ENCODE assay signal across 20 cellular contexts in genomic region chr3:190773948-190774347, GRCh38.
A peak's percentile ranks its signal among the peaks of the same experiment; 100 is the strongest.
DNase-seq lines count a peak whose midpoint lies in the region; ATAC-seq, FAIRE-seq and TF ChIP-seq lines count a peak whose summit lies in the region.
"Had no signal": no experiment of that assay in that cellular context is flagged by ENCODE, and none has a peak within 500 bp of the region (broad histone marks: within the 10 kb centered on the region; RNA-seq: fewer than 3 reads in every experiment).

No MANE protein-coding gene starts in this region.

- H2AFZ ChIP-seq in H1 (ENCODE audit: low read length), result peak overlapping the region; percentile 45; the same call in 1 of the 2 replicates
- H2AFZ ChIP-seq: GM23338 had no signal

- H3K23me2 ChIP-seq in H1 (ENCODE audit: low read depth, low read length), result no peaks in the 10 kb centered on the region

- H3K4ac ChIP-seq in H1 (replicated peaks; ENCODE audit: insufficient read length, low read depth, low read length), result no peak overlapping the region

- H3K4me1 ChIP-seq in H1 (replicated peaks in 1 of 4; ENCODE audit: control insufficient read depth in 3 of 4, insufficient read depth in 4 of 4, low read length in 3 of 4) (no peaks in the 10 kb centered on the region), right cardiac atrium (ENCODE audit: control insufficient read depth, insufficient read depth, low read length) (no peaks in the 10 kb centered on the region)
- H3K4me1 ChIP-seq: A549, Caco-2 had no signal

- no peaks in the 10 kb centered on the region for H3K27me3 ChIP-seq in H1 (replicated peaks in 1 of 4; ENCODE audit: control insufficient read depth in 3 of 4, extremely low read depth in 1 of 4, insufficient read depth in 3 of 4, low read length in 3 of 4)
- no peaks in the 10 kb centered on the region for H3K27me3 ChIP-seq in right cardiac atrium (ENCODE audit: control insufficient read depth, insufficient read depth)

- H3K18ac ChIP-seq in H1 (ENCODE audit: extremely low read depth, low read length), result no peak overlapping the region

- no peaks in the 10 kb centered on the region for H3K27me3 Mint-ChIP-seq in activated T-helper 1 cell treated with anti-CD3 and anti-CD28 coated beads, Interleukin-12 subunit alpha, Interleukin-12 subunit beta, Interleukin-2, Interleukin-4 antibody, amounts not matched to agents 30 ng/mL and 10 ng/mL and 1 ng/mL, durations not matched to agents 14 hours and 24 hours and 36 hours (ENCODE audit: insufficient read depth)
- H3K27me3 Mint-ChIP-seq: CD4-positive, alpha-beta T cell had no signal

- H3K27ac ChIP-seq in H1 (ENCODE audit: low read depth, low read length) (no peak overlapping the region), right cardiac atrium (ENCODE audit: low read length) (no peak overlapping the region)
- H3K27ac ChIP-seq: 22Rv1, A549, C4-2B had no signal

- no peak overlapping the region for H2BK120ac ChIP-seq in H1 (replicated peaks; ENCODE audit: low read depth, low read length)

- no peaks in the 10 kb centered on the region for H3K79me2 ChIP-seq in H1 (ENCODE audit: control insufficient read depth in 1 of 2, insufficient read depth in 2 of 2, low read length in 2 of 2)

- no peak overlapping the region for H2BK15ac ChIP-seq in H1 (ENCODE audit: low read length)

- no peak overlapping the region for H3K23ac ChIP-seq in H1 (ENCODE audit: insufficient read length)

- no peak overlapping the region for H3K4me3 Mint-ChIP-seq in activated T-helper 1 cell treated with anti-CD3 and anti-CD28 coated beads, Interleukin-12 subunit alpha, Interleukin-12 subunit beta, Interleukin-2, Interleukin-4 antibody, amounts not matched to agents 30 ng/mL and 10 ng/mL and 1 ng/mL, durations not matched to agents 14 hours and 24 hours and 36 hours
- H3K4me3 Mint-ChIP-seq: CD4-positive, alpha-beta T cell; GM23338; H9 had no signal

- no peak overlapping the region for H3K4me3 ChIP-seq in H1 (ENCODE audit: extremely low read depth in 1 of 4, insufficient read depth in 2 of 4, low read depth in 3 of 4, low read length in 4 of 4)
- H3K4me3 ChIP-seq in right cardiac atrium (ENCODE audit: low read length), result no peak overlapping the region
- H3K4me3 ChIP-seq: A549, GM23338 had no signal

- CTCF ChIA-PET in H1 (lab: Charles Lee; ENCODE audit: partially characterized antibody), result interaction anchor here (1.0 kb wide), 1 partner anchor 80 kb away, joined by 3 read pairs; no protein-coding TSS in a partner anchor

- H3K36me3 ChIP-seq in H1 (ENCODE audit: control insufficient read depth in 2 of 4, insufficient read depth in 4 of 4, low read length in 3 of 4), result no peaks in the 10 kb centered on the region

- no peaks in the 10 kb centered on the region for H3K4me1 Mint-ChIP-seq in activated T-helper 1 cell treated with anti-CD3 and anti-CD28 coated beads, Interleukin-12 subunit alpha, Interleukin-12 subunit beta, Interleukin-2, Interleukin-4 antibody, amounts not matched to agents 30 ng/mL and 10 ng/mL and 1 ng/mL, durations not matched to agents 14 hours and 24 hours and 36 hours (ENCODE audit: low read depth)
- H3K4me1 Mint-ChIP-seq: GM23338, H9 had no signal

- no peak overlapping the region for H2AK5ac ChIP-seq in H1 (ENCODE audit: low read depth, low read length)

- no peak overlapping the region for H3K27ac Mint-ChIP-seq in activated T-helper 1 cell treated with anti-CD3 and anti-CD28 coated beads, Interleukin-12 subunit alpha, Interleukin-12 subunit beta, Interleukin-2, Interleukin-4 antibody, amounts not matched to agents 30 ng/mL and 10 ng/mL and 1 ng/mL, durations not matched to agents 14 hours and 24 hours and 36 hours
- H3K27ac Mint-ChIP-seq: CD4-positive, alpha-beta T cell; GM23338 had no signal

- no peak overlapping the region for H4K91ac ChIP-seq in H1 (replicated peaks; ENCODE audit: insufficient read length, low read length)

- POLR2A ChIA-PET in H1 (lab: Charles Lee; ENCODE audit: partially characterized antibody), result no interaction called here

- no peak overlapping the region for H3K56ac ChIP-seq in H1 (replicated peaks; ENCODE audit: insufficient read length, low read depth, low read length)

- no peak overlapping the region for H3K4me2 ChIP-seq in H1 (ENCODE audit: insufficient read depth in 1 of 2, low read depth in 2 of 2, low read length in 2 of 2)
- H3K4me2 ChIP-seq: A549, GM23338 had no signal

- no peak for TF ChIP-seq POLR2A in H1 (IDR thresholded peaks at IDR 0.05; ENCODE audit: control extremely low read depth in 1 of 2, low read depth in 2 of 2, low read length in 2 of 2)

- 86% methylated on average over 7 of the region's 7 CpGs; no CpG with 5 or more reads in 1 of the 2 experiments for WGBS in H1 (ENCODE audit: extremely low coverage in 1 of 2, insufficient coverage in 1 of 2, insufficient read length in 1 of 2, insufficient replicate concordance in 2 of 2, low coverage in 1 of 2, low lambda C conversion rate in 2 of 2, missing lambda C conversion rate in 1 of 2), 2 experiments
- WGBS in right cardiac atrium, result 62% methylated on average over 7 of the region's 7 CpGs

- no peak for TF ChIP-seq EP300 in H1 (IDR thresholded peaks at IDR 0.05; ENCODE audit: borderline replicate concordance in 1 of 2, low read depth in 2 of 2, low read length in 2 of 2)

- no peaks in the 10 kb centered on the region for H4K20me1 ChIP-seq in H1 (replicated peaks in 1 of 2; ENCODE audit: control insufficient read depth in 1 of 2, insufficient read depth in 2 of 2, low read length in 2 of 2)

- H2BK20ac ChIP-seq in H1 (ENCODE audit: low read length), result no peak overlapping the region

- no peak overlapping the region for H3K9ac ChIP-seq in H1 (replicated peaks in 1 of 4; ENCODE audit: extremely low read depth in 1 of 4, low read depth in 3 of 4, low read length in 3 of 4)

- H2BK12ac ChIP-seq in H1 (ENCODE audit: low read depth, low read length), result no peak overlapping the region

- H4K8ac ChIP-seq in H1 (ENCODE audit: extremely low read depth, insufficient read depth, low read length), result no peak overlapping the region

- peaks cover 4% of the 10 kb centered on the region for H3K9me3 Mint-ChIP-seq in activated T-helper 1 cell treated with anti-CD3 and anti-CD28 coated beads, Interleukin-12 subunit alpha, Interleukin-12 subunit beta, Interleukin-2, Interleukin-4 antibody, amounts not matched to agents 30 ng/mL and 10 ng/mL and 1 ng/mL, durations not matched to agents 14 hours and 24 hours and 36 hours
- H3K9me3 Mint-ChIP-seq: GM23338 had no signal

- H3K9me3 ChIP-seq in H1 (ENCODE audit: insufficient read depth in 2 of 2, low read depth in 1 of 2, low read length in 1 of 2), result no peaks in the 10 kb centered on the region
- H3K9me3 ChIP-seq in right cardiac atrium (ENCODE audit: control insufficient read depth, low read length), result no peaks in the 10 kb centered on the region
- H3K9me3 ChIP-seq: A549, Caco-2 had no signal

- no peak overlapping the region for H2BK5ac ChIP-seq in H1 (ENCODE audit: low read depth, low read length)

- no peaks in the 10 kb centered on the region for H3K79me1 ChIP-seq in H1 (ENCODE audit: low read depth, low read length)

- DNase-seq in Right ventricle myocardium inferior (ENCODE audit: missing footprints) (no peak), cardiac septum (ENCODE audit: low spot score) (no peak), H1 (ENCODE audit: low read depth in 1 of 2, low spot score in 2 of 2) (no peak), left cardiac atrium (peak; percentile 23), right cardiac atrium (no peak), HTR-8/SVneo (ENCODE audit: insufficient read length, low spot score) (no peak)
- no peak for DNase-seq in activated T-helper 1 cell treated with anti-CD3 and anti-CD28 coated beads, Interleukin-12 subunit alpha, Interleukin-12 subunit beta, Interleukin-2, Interleukin-4 antibody, amounts not matched to agents 30 ng/mL and 10 ng/mL and 1 ng/mL, durations not matched to agents 14 hours and 24 hours and 36 hours (ENCODE audit: low spot score)
- DNase-seq: AML-193; Caco-2; CD4-positive, alpha-beta T cell; DMS79; GDM1; H9 had no signal

- intact Hi-C loops in Right ventricle myocardium inferior (cut with DNase I) (loop anchor here (2.0 kb wide), 1 partner anchor 33 kb away; no protein-coding TSS in a partner anchor), cardiac septum (cut with DNase I) (loop anchor here (5.0 kb wide), 1 partner anchor 33 kb away; no protein-coding TSS in a partner anchor), left cardiac atrium (cut with DNase I) (loop anchor here in 1 of 2 donors (2.0 kb wide), 1 partner anchor 31 kb away; no protein-coding TSS in a partner anchor), right cardiac atrium (cut with DNase I) (no loop called here)
- intact Hi-C loops in activated T-helper 1 cell treated with anti-CD3 and anti-CD28 coated beads, Interleukin-12 subunit alpha, Interleukin-12 subunit beta, Interleukin-2, Interleukin-4 antibody, amounts not matched to agents 30 ng/mL and 10 ng/mL and 1 ng/mL, durations not matched to agents 14 hours and 24 hours and 36 hours (cut with micrococcal nuclease), result no loop called here

- H4K5ac ChIP-seq in H1 (ENCODE audit: insufficient read length, low read depth, low read length), result no peak overlapping the region

- no peak for TF ChIP-seq RAD21 in H1 (IDR thresholded peaks at IDR 0.05 in 1 of 2, conservative IDR thresholded peaks at IDR 0.05 in 1 of 2; ENCODE audit: low read depth in 2 of 2, low read length in 2 of 2)

- FAIRE-seq in H1 (lab: Jason Lieb, UNC), result no peak
- FAIRE-seq in HTR-8/SVneo (lab: Jason Lieb, UNC), result no peak
- FAIRE-seq: A549, GM12892, GM18507 had no signal

- no peak overlapping the region for H3K14ac ChIP-seq in H1 (ENCODE audit: insufficient read length)

- peak; percentile 94 for ATAC-seq in Right ventricle myocardium inferior
- ATAC-seq in left cardiac atrium, result peak; percentile 80 to 97
- ATAC-seq in right cardiac atrium, result peak; percentile 76 to 85
- no peak for ATAC-seq in HG03175 (IDR thresholded peaks at IDR 0.05; ENCODE audit: unreplicated experiment)
- ATAC-seq: A549, GM23338 had no signal

- no peaks in the 10 kb centered on the region for H3K36me3 Mint-ChIP-seq in activated T-helper 1 cell treated with anti-CD3 and anti-CD28 coated beads, Interleukin-12 subunit alpha, Interleukin-12 subunit beta, Interleukin-2, Interleukin-4 antibody, amounts not matched to agents 30 ng/mL and 10 ng/mL and 1 ng/mL, durations not matched to agents 14 hours and 24 hours and 36 hours (ENCODE audit: low read depth)

- TF ChIP-seq CTCF in H1 (IDR thresholded peaks at IDR 0.05; ENCODE audit: control extremely low read depth in 1 of 3, insufficient read depth in 1 of 3, low read depth in 1 of 3, low read length in 3 of 3), result no peak

TF ChIP-seq in H1, 55 proteins besides CTCF, POLR2A, EP300 and RAD21 (continues in another document):
- TF ChIP-seq TAF7 (optimal IDR thresholded peaks at IDR 0.05; ENCODE audit: borderline replicate concordance, low read depth, low read length) (no peak), POLR2AphosphoS5 (IDR thresholded peaks at IDR 0.05; ENCODE audit: low read depth, low read length) (no peak), RBBP5 (IDR thresholded peaks at IDR 0.05; ENCODE audit: borderline replicate concordance, low read depth, low read length) (no peak), EGR1 (IDR thresholded peaks at IDR 0.05; ENCODE audit: borderline replicate concordance, low read depth, low read length) (no peak), POU5F1 (IDR thresholded peaks at IDR 0.05; ENCODE audit: low read depth, low read length) (no peak), RXRA (IDR thresholded peaks at IDR 0.05; ENCODE audit: insufficient read depth, low read depth, low read length) (no peak), SIN3A (conservative IDR thresholded peaks at IDR 0.05 in 1 of 2, IDR thresholded peaks at IDR 0.05 in 1 of 2; ENCODE audit: low read depth in 1 of 2, low read length in 2 of 2) (no peak)

Comparison
In these comparisons a context has a peak if more than half of its experiments do, and no peak if none do; other contexts are left out.
1. intact Hi-C loops: an anchor here in Right ventricle myocardium inferior (2.0 kb wide) and cardiac septum (5.0 kb wide); none called in right cardiac atrium and activated T-helper 1 cell treated with anti-CD3 and anti-CD28 coated beads, Interleukin-12 subunit alpha, Interleukin-12 subunit beta, Interleukin-2, Interleukin-4 antibody, amounts not matched to agents 30 ng/mL and 10 ng/mL and 1 ng/mL, durations not matched to agents 14 hours and 24 hours and 36 hours.